Comparison of ENCODE assay signal across 5 cellular contexts in the genomic region with DNA sequence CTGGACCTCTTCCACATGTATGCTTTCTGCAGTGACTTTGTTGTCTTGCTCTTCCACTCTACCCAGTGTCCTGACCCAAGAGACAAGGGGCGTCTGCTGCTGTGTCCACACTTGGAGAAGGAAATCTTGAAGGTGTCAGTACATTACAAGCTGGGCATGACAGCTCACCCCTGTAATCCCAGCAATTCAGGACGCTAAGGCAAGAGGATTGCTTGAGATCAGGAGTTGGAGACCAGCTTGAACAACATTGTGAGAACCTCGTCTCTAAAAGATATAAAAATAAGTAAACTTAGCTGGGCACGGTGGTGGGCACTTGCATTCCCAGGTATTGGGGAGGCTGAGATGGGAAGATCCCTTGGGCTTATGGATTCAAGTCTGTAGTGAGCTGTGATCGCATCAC.
"Had no signal": no experiment of that assay in that cellular context is flagged by ENCODE, and none has a peak within 500 bp of the region (broad histone marks: within the 10 kb centered on the region; RNA-seq: fewer than 3 reads in every experiment).

No MANE protein-coding gene starts in this region.

- DNase-seq: H9, HCEC 1CT, IMR-90 had no signal

- H3K4me3 ChIP-seq: GM23338, K562 had no signal

- H3K9me3 Mint-ChIP-seq: GM23338 had no signal

- H3K27ac Mint-ChIP-seq: GM23338, H9 had no signal

- H3K4me3 Mint-ChIP-seq: GM23338, H9 had no signal
